24 cellular contexts compared by ENCODE assay signal in the genomic region with DNA sequence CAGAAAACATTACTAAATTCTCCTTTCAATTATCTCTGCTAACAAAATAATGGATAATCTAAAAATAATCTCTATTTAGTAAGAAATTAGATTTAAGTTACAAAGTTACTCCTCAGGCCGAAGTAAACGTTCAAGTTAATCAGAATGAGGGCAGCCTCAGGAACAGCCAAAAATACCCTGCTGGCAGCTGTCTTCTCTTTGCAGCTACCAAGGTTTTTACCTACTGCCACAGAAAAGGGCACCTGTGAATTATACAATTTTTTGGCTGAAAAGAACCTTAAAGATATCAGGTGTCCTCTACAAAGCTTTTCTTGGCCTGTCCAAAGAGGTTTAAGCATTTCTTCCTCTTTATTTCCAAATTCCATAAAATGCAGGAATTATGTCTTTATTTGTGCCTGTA.
"Had no signal": no experiment of that assay in that cellular context is flagged by ENCODE, and none has a peak within 500 bp of the region (broad histone marks: within the 10 kb centered on the region; RNA-seq: fewer than 3 reads in every experiment).

No MANE protein-coding gene starts in this region.

- H3K4me3 Mint-ChIP-seq: endodermal cell; naive thymus-derived CD8-positive, alpha-beta T cell; nephron progenitor cell; stimulated activated naive B cell treated with anti-CD40 and anti-IgM and Interleukin-4, amounts not matched to agents 10 μg/mL and 1 μg/mL and 100 μg/mL, for 72 hours; stimulated activated naive CD8-positive, alpha-beta T cell treated with anti-CD3 and anti-CD28 coated beads, Interleukin-15, Interleukin-2, amounts not matched to agents 100 ng/mL and 50 ng/mL, for 24 hours had no signal

- H3K27ac ChIP-seq: epithelial cell of prostate, gastrocnemius medialis, lower lobe of right lung, psoas muscle, sigmoid colon, transverse colon, upper lobe of right lung had no signal

- H3K9me3 ChIP-seq: gastrocnemius medialis, lower lobe of right lung, psoas muscle, sigmoid colon, transverse colon, upper lobe of right lung, uterus had no signal

- H3K4me3 ChIP-seq: dorsolateral prefrontal cortex, gastrocnemius medialis, lower lobe of right lung, psoas muscle, sigmoid colon, transverse colon, upper lobe of right lung, uterus had no signal

- H3K27ac Mint-ChIP-seq: endodermal cell; nephron progenitor cell; stimulated activated naive B cell treated with anti-CD40 and anti-IgM and Interleukin-4, amounts not matched to agents 10 μg/mL and 1 μg/mL and 100 μg/mL, for 72 hours; stimulated activated naive CD8-positive, alpha-beta T cell treated with anti-CD3 and anti-CD28 coated beads, Interleukin-15, Interleukin-2, amounts not matched to agents 100 ng/mL and 50 ng/mL, for 24 hours had no signal

- H3K36me3 ChIP-seq: gastrocnemius medialis, lower lobe of right lung, sigmoid colon, transverse colon, upper lobe of right lung, uterus had no signal

- H3K27me3 ChIP-seq: dorsolateral prefrontal cortex, gastrocnemius medialis, sigmoid colon, transverse colon, upper lobe of right lung, uterus had no signal

- DNase-seq: dorsolateral prefrontal cortex; effector CD4-positive, alpha-beta T cell; endodermal cell; foreskin fibroblast; gastrocnemius medialis; head of caudate nucleus; left ventricle myocardium superior; lower lobe of right lung; naive thymus-derived CD8-positive, alpha-beta T cell; nephron progenitor cell; nucleus accumbens; posterior cingulate gyrus; psoas muscle; right cardiac atrium; sigmoid colon; stimulated activated CD4-positive, alpha-beta T cell treated with anti-CD3 and anti-CD28 coated beads, Interleukin-4, amount 100 ng/mL, for 4 hours; stimulated activated naive B cell treated with anti-CD40 and anti-IgM and Interleukin-4, amounts not matched to agents 10 μg/mL and 1 μg/mL and 100 μg/mL, for 72 hours; transverse colon; upper lobe of right lung; uterus had no signal

- H3K4me1 ChIP-seq: transverse colon had no signal

- H3K4me1 Mint-ChIP-seq: endodermal cell, nephron progenitor cell had no signal

- ATAC-seq: esophagus mucosa; gastrocnemius medialis; left ventricle myocardium superior; lower lobe of right lung; naive thymus-derived CD8-positive, alpha-beta T cell; psoas muscle; right cardiac atrium; stimulated activated naive B cell treated with anti-CD40 and anti-IgM and Interleukin-4, amounts not matched to agents 10 μg/mL and 1 μg/mL and 100 μg/mL, for 72 hours; upper lobe of right lung had no signal

- FAIRE-seq: keratinocyte had no signal

- H3K27me3 Mint-ChIP-seq: naive thymus-derived CD8-positive, alpha-beta T cell; stimulated activated naive B cell treated with anti-CD40 and anti-IgM and Interleukin-4, amounts not matched to agents 10 μg/mL and 1 μg/mL and 100 μg/mL, for 72 hours; stimulated activated naive CD8-positive, alpha-beta T cell treated with anti-CD3 and anti-CD28 coated beads, Interleukin-15, Interleukin-2, amounts not matched to agents 100 ng/mL and 50 ng/mL, for 24 hours had no signal

- H3K9me3 Mint-ChIP-seq: endodermal cell; nephron progenitor cell; stimulated activated naive B cell treated with anti-CD40 and anti-IgM and Interleukin-4, amounts not matched to agents 10 μg/mL and 1 μg/mL and 100 μg/mL, for 72 hours; stimulated activated naive CD8-positive, alpha-beta T cell treated with anti-CD3 and anti-CD28 coated beads, Interleukin-15, Interleukin-2, amounts not matched to agents 100 ng/mL and 50 ng/mL, for 24 hours had no signal
